Comparison of ENCODE assay signal across 12 cellular contexts in genomic region chr16:70011120-70011519, GRCh38. TPM values are rescaled to one million over a fixed set of nuclear protein-coding genes. Genes with fewer than 3 reads are reported as not detected.
DNase-seq lines count a peak whose midpoint lies in the region; ATAC-seq, FAIRE-seq and TF ChIP-seq lines count a peak whose summit lies in the region.
"Not testable (repeated sequence)": the region's sequence is repeated elsewhere in the genome, so short reads cannot be mapped to it uniquely, and the experiment has no call there.
"Had no signal": no experiment of that assay in that cellular context is flagged by ENCODE, and none has a peak within 500 bp of the region (broad histone marks: within the 10 kb centered on the region; RNA-seq: fewer than 3 reads in every experiment).

No MANE protein-coding gene starts in this region.

- 90% methylated on average over 9 of the region's 11 CpGs for WGBS in HepG2 (ENCODE audit: low lambda C conversion rate)
- WGBS in aorta, 2 donors: 75 to 77% methylated on average over 10 of the region's 11 CpGs

- not testable (repeated sequence) for H3K4me3 Mint-ChIP-seq in neural progenitor cell

- H2AFZ ChIP-seq in HepG2 (ENCODE audit: low read length); neural progenitor cell (replicated peaks): not testable (repeated sequence)

- in situ Hi-C loops in Panc1 (cut with HindIII; ENCODE audit: low pct_unique_long_range_greater_than_20kb, low sequenced_read_pairs); HepG2 (cut with HindIII; ENCODE audit: extremely low pct_ligation_motif_present, low pct_unique_long_range_greater_than_20kb): not testable (repeated sequence)

- H3K4me1 Mint-ChIP-seq in neural progenitor cell: not testable (repeated sequence)

- peak; percentile 1 for DNase-seq in AG08395 (ENCODE audit: low spot score)
- DNase-seq in LHCN-M2 (ENCODE audit: low read depth): peak; percentile 79
- not testable (repeated sequence) for DNase-seq in Panc1 (ENCODE audit: low read depth, low spot score); foreskin keratinocyte; HepG2 (ENCODE audit: low spot score); aorta
- DNase-seq in astrocyte of the hippocampus (ENCODE audit: low read depth, low spot score): peak; percentile 26
- peak; percentile 4 for DNase-seq in neural progenitor cell (ENCODE audit: low spot score)

- H3K4me3 ChIP-seq in Panc1 (ENCODE audit: low read depth in 2 of 2, low read length in 2 of 2); HepG2 (replicated peaks in 1 of 3; ENCODE audit: insufficient read depth in 1 of 3, low read depth in 2 of 3, low read length in 3 of 3); neural progenitor cell; aorta (ENCODE audit: low read length in 2 of 2): not testable (repeated sequence)

- CTCF ChIA-PET in Panc1 (lab: Charles Lee); HepG2 (lab: Yijun Ruan, JAX; ENCODE audit: low intra/inter-chr PET ratio, low total read pairs): not testable (repeated sequence)

- FAIRE-seq in HepG2 (lab: Jason Lieb, UNC): not testable (repeated sequence)

- TF ChIP-seq POLR2A in HepG2 (IDR thresholded peaks at IDR 0.05; ENCODE audit: insufficient read depth in 1 of 2, low read depth in 2 of 2, low read length in 2 of 2): not testable (repeated sequence)

- not testable (repeated sequence) for TF ChIP-seq RAD21 in HepG2 (CRISPR knock-in tag; IDR thresholded peaks at IDR 0.05)

- H3K9me3 ChIP-seq in Panc1 (ENCODE audit: control insufficient read depth, insufficient read depth, low read depth, low read length); HepG2 (ENCODE audit: low read length); neural progenitor cell (ENCODE audit: low read depth); aorta (ENCODE audit: control insufficient read depth, low read length): not testable (repeated sequence)

- H3K27ac ChIP-seq in Panc1 (ENCODE audit: low read length); foreskin keratinocyte; HepG2 (ENCODE audit: extremely low read length, insufficient read depth, low read length); neural progenitor cell; aorta (ENCODE audit: low read depth in 1 of 2, low read length in 2 of 2): not testable (repeated sequence)

- H3K36me3 ChIP-seq in Panc1 (ENCODE audit: control insufficient read depth, insufficient read depth, low read length); neural progenitor cell; aorta (ENCODE audit: control insufficient read depth in 1 of 2, insufficient read depth in 2 of 2, low read length in 1 of 2): not testable (repeated sequence)
- peaks cover 4 to 13% of the 10 kb centered on the region in 2 experiments; a peak in 3 of 5 replicates for H3K36me3 ChIP-seq in HepG2 (replicated peaks in 1 of 2; ENCODE audit: control insufficient read depth in 1 of 2, insufficient read depth in 2 of 2, low read length in 2 of 2)

- peaks cover 13% of the 10 kb centered on the region for H3K36me3 Mint-ChIP-seq in neural progenitor cell

- H3K4me2 ChIP-seq in HepG2 (ENCODE audit: low read depth, low read length); neural progenitor cell: not testable (repeated sequence)

- intact Hi-C loops in Panc1 (cut with micrococcal nuclease; ENCODE audit: unreplicated experiment); HepG2 (cut with micrococcal nuclease; ENCODE audit: unreplicated experiment); aorta (cut with DNase I): not testable (repeated sequence)

- H3K4me1 ChIP-seq in Panc1 (ENCODE audit: control insufficient read depth, insufficient read depth, low read length); foreskin keratinocyte; HepG2 (ENCODE audit: insufficient read depth, low read length); neural progenitor cell; aorta (ENCODE audit: control insufficient read depth in 1 of 2, insufficient read depth in 2 of 2, low read length in 2 of 2): not testable (repeated sequence)

- not testable (repeated sequence) for H4K20me1 ChIP-seq in HepG2 (ENCODE audit: insufficient read depth, low read length); neural progenitor cell (ENCODE audit: low read depth)

- TF ChIP-seq EP300 in HepG2 (IDR thresholded peaks at IDR 0.05; ENCODE audit: low read depth in 2 of 2, low read length in 2 of 2); HepG2 (CRISPR knock-in tag; IDR thresholded peaks at IDR 0.05; ENCODE audit: borderline replicate concordance): not testable (repeated sequence)

- POLR2A ChIA-PET in Panc1 (lab: Charles Lee); HepG2 (lab: Yijun Ruan, JAX): not testable (repeated sequence)

- not testable (repeated sequence) for H3K27me3 Mint-ChIP-seq in neural progenitor cell (ENCODE audit: insufficient read depth, low read depth)

- not testable (repeated sequence) for H3K9me3 Mint-ChIP-seq in neural progenitor cell

- not testable (repeated sequence) for TF ChIP-seq CTCF in Panc1 (IDR thresholded peaks at IDR 0.05); foreskin keratinocyte (conservative IDR thresholded peaks at IDR 0.05); HepG2 (CRISPR knock-in tag; IDR thresholded peaks at IDR 0.05); neural progenitor cell (IDR thresholded peaks at IDR 0.05)

- H3K9ac ChIP-seq in HepG2 (ENCODE audit: insufficient read depth, low read depth, low read length); neural progenitor cell: not testable (repeated sequence)

- H3F3A ChIP-seq in neural progenitor cell (ENCODE audit: low read depth): not testable (repeated sequence)

- not testable (repeated sequence) for BruUV-seq in Panc1 (replicated peaks; lab: Mats Ljungman, UMichigan); HepG2 (replicated peaks; lab: Mats Ljungman, UMichigan)

- ATAC-seq in Panc1: peak; percentile 62
- ATAC-seq in foreskin keratinocyte: peak; percentile 31
- ATAC-seq in HepG2: peak; percentile 33; the same call in 2 of the 3 replicates
- peak; percentile 11 for ATAC-seq in aorta (ENCODE audit: low FRiP score)

- H3K79me2 ChIP-seq in HepG2 (ENCODE audit: insufficient read depth, low read length); neural progenitor cell (ENCODE audit: low read depth): not testable (repeated sequence)

- H3K27ac Mint-ChIP-seq in neural progenitor cell: not testable (repeated sequence)

- H3K27me3 ChIP-seq in Panc1 (ENCODE audit: control insufficient read depth, insufficient read depth, low read length); foreskin keratinocyte; HepG2 (ENCODE audit: control insufficient read depth in 1 of 2, insufficient read depth in 2 of 2, low read length in 2 of 2); neural progenitor cell; aorta (ENCODE audit: control insufficient read depth in 1 of 2, insufficient read depth in 2 of 2, low read length in 1 of 2): not testable (repeated sequence)

RNA-seq across cellular contexts. Expression of gene CLEC18A, which starts 60.0 kb away (rescaled TPM):
- 0.17 and 0.32 TPM in 2 replicates for total RNA-seq in LHCN-M2 (2014; rRNA removed)
- polyA plus RNA-seq in LHCN-M2 (2012): 0.06 TPM
- 0.46 TPM for total RNA-seq in Panc1 (2021; ENCODE audit: unreplicated experiment)
- polyA plus RNA-seq in Panc1 (2012; ENCODE audit: insufficient read length): 0.79 TPM
- total RNA-seq in foreskin keratinocyte: 0.10 and 0.11 TPM in 2 replicates
- 0.04 and 0.06 TPM in 2 replicates for polyA plus RNA-seq in foreskin keratinocyte
- 0.22 TPM in 1 of 2 replicates, not detected in the other for total RNA-seq in HepG2 (2016; rRNA removed; fragmentation: Illumina TruSeq; extraction: Trizol)
- 0.20 TPM in 1 of 2 replicates, not detected in the other for total RNA-seq in HepG2 (2016; cell fraction: cytosol; rRNA removed; fragmentation: Illumina TruSeq; extraction: Trizol; ENCODE audit: low read depth)
- total RNA-seq in HepG2 (2016; cell fraction: insoluble cytoplasmic fraction; rRNA removed; fragmentation: Illumina TruSeq; extraction: Trizol): 0.28 TPM in 1 of 2 replicates, not detected in the other
- total RNA-seq in HepG2 (2016; cell fraction: membrane; rRNA removed; fragmentation: Illumina TruSeq; extraction: Trizol): 0.09 and 0.10 TPM in 2 replicates
- 0.19 and 0.99 TPM in 2 replicates for total RNA-seq in HepG2 (2016; cell fraction: nucleus; rRNA removed; fragmentation: Illumina TruSeq; extraction: Trizol)
- polyA plus RNA-seq in HepG2 (2011; rRNA removed): 0.42 and 0.72 TPM in 2 replicates
- 0.20 and 0.26 TPM in 2 replicates for polyA plus RNA-seq in HepG2 (2011; cell fraction: cytosol; rRNA removed)
- 3.1 and 3.2 TPM in 2 replicates for polyA plus RNA-seq in HepG2 (2011; cell fraction: nucleus; rRNA removed)
- 0.30 and 0.51 TPM in 2 replicates for polyA plus RNA-seq in HepG2 (2012)
- polyA plus RNA-seq in HepG2 (2016; cell fraction: cytosol; fragmentation: Illumina TruSeq; extraction: Trizol; ENCODE audit: low read depth): not detected in 2 replicates
- 0.17 TPM in 1 of 2 replicates, not detected in the other for polyA plus RNA-seq in HepG2 (2016; cell fraction: insoluble cytoplasmic fraction; fragmentation: Illumina TruSeq; extraction: Trizol; ENCODE audit: low read depth)
- polyA plus RNA-seq in HepG2 (2016; cell fraction: membrane; fragmentation: Illumina TruSeq; extraction: Trizol; ENCODE audit: low read depth): not detected in 2 replicates
- 0.26 and 1.1 TPM in 2 replicates for polyA plus RNA-seq in HepG2 (2016; cell fraction: nucleus; fragmentation: Illumina TruSeq; extraction: Trizol; ENCODE audit: insufficient read depth, low read depth)
- 1.6 and 3.1 TPM in 2 replicates for polyA minus RNA-seq in HepG2 (2011; rRNA and poly(A)+ RNA removed; ENCODE audit: low replicate concordance)
- polyA minus RNA-seq in HepG2 (2011; cell fraction: cytosol; rRNA and poly(A)+ RNA removed): 0.35 TPM in 1 of 2 replicates, not detected in the other
- 0.90 and 1.4 TPM in 2 replicates for polyA minus RNA-seq in HepG2 (2011; cell fraction: nucleus; rRNA and poly(A)+ RNA removed)
- 5.9 and 14.5 TPM in 2 replicates for total RNA-seq in neural progenitor cell (ENCODE audit: low replicate concordance)
- total RNA-seq in aorta: 1 to 10 TPM; 1.9 to 3.0 TPM
- polyA plus RNA-seq in aorta: 10 to 100 TPM in 1 of 2 donors, 1 to 10 TPM in 1; 2.6 to 41.6 TPM
- total RNA-seq: SJSA1 had no signal
- polyA plus RNA-seq: CD14-positive monocyte; CD8-positive, alpha-beta memory T cell; IgD-negative memory B cell had no signal

Comparison
In these comparisons a context has a peak if more than half of its experiments do, and no peak if none do; other contexts are left out.
1. ATAC-seq: peak in every context shown above with its lines; median percentile 62 in Panc1; 33 in HepG2; 31 in foreskin keratinocyte; 11 in aorta.